1 cellular context compared by ENCODE assay signal in genomic region chr18:24459772-24460171, GRCh38.
TF ChIP-seq lines count a peak whose summit lies in the region.

No MANE protein-coding gene starts in this region.

TF ChIP-seq in HepG2, 621 proteins besides CTCF, POLR2A, EP300 and RAD21 (continued from another document):
- no peak for TF ChIP-seq BCLAF1 (IDR thresholded peaks at IDR 0.05)
- TF ChIP-seq ZNF605 (CRISPR knock-in tag; IDR thresholded peaks at IDR 0.05), result no peak
- TF ChIP-seq MZF1 (CRISPR knock-in tag; IDR thresholded peaks at IDR 0.05; ENCODE audit: borderline replicate concordance), result no peak
- TF ChIP-seq, protein P1, sequence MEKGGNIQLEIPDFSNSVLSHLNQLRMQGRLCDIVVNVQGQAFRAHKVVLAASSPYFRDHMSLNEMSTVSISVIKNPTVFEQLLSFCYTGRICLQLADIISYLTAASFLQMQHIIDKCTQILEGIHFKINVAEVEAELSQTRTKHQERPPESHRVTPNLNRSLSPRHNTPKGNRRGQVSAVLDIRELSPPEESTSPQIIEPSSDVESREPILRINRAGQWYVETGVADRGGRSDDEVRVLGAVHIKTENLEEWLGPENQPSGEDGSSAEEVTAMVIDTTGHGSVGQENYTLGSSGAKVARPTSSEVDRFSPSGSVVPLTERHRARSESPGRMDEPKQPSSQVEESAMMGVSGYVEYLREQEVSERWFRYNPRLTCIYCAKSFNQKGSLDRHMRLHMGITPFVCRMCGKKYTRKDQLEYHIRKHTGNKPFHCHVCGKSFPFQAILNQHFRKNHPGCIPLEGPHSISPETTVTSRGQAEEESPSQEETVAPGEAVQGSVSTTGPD (CRISPR knock-in tag; IDR thresholded peaks at IDR 0.05), result no peak
- TF ChIP-seq, protein P2, sequence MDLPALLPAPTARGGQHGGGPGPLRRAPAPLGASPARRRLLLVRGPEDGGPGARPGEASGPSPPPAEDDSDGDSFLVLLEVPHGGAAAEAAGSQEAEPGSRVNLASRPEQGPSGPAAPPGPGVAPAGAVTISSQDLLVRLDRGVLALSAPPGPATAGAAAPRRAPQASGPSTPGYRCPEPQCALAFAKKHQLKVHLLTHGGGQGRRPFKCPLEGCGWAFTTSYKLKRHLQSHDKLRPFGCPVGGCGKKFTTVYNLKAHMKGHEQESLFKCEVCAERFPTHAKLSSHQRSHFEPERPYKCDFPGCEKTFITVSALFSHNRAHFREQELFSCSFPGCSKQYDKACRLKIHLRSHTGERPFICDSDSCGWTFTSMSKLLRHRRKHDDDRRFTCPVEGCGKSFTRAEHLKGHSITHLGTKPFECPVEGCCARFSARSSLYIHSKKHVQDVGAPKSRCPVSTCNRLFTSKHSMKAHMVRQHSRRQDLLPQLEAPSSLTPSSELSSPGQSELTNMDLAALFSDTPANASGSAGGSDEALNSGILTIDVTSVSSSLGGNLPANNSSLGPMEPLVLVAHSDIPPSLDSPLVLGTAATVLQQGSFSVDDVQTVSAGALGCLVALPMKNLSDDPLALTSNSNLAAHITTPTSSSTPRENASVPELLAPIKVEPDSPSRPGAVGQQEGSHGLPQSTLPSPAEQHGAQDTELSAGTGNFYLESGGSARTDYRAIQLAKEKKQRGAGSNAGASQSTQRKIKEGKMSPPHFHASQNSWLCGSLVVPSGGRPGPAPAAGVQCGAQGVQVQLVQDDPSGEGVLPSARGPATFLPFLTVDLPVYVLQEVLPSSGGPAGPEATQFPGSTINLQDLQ (CRISPR knock-in tag; IDR thresholded peaks at IDR 0.05), result no peak
- TF ChIP-seq PBX3 (CRISPR knock-in tag; IDR thresholded peaks at IDR 0.05; ENCODE audit: borderline replicate concordance), result no peak
